8 cellular contexts compared by ENCODE assay signal in the genomic region with DNA sequence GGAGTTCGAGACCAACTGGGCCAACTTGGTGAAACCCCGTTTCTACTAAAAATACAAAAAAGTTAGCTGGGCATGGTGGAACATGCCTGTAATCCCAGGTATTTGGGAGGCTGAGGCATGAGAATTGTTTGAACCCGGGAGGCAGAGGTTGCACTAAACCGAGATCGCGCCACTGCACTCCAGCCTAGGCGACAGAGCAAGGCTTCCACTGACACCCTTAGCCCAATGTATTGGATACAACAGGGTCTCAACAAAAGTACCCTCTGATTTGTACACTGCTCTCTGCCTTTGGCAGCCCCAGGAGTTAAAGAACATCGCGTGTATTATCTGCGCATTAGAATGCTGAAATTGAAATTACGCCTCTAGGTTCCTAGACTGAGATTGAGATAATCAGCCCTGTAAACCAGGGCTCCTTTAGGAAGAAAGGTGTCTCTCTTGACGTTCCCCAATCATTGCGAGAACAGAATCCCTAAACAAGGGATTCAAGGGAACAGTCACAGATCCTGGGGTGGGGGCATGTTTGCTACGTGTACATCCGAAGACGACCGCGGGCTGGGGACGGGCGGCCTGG. TPM values are rescaled to one million over a fixed set of nuclear protein-coding genes. Genes with fewer than 3 reads are reported as not detected.
DNase-seq lines count a peak whose midpoint lies in the region; ATAC-seq, FAIRE-seq and TF ChIP-seq lines count a peak whose summit lies in the region.

No MANE protein-coding gene starts in this region.

- CTCF ChIA-PET in PC-3 (lab: Charles Lee): no interaction called here

- peak overlapping the region; percentile 90 for H3K4me3 ChIP-seq in left ventricle myocardium inferior
- H3K4me3 ChIP-seq in PC-3 (ENCODE audit: low read length): peak overlapping the region; percentile 72
- peak overlapping the region; percentile 71 for H3K4me3 ChIP-seq in epithelial cell of esophagus (ENCODE audit: low read length)
- H3K4me3 ChIP-seq in ovary: peak overlapping the region; percentile 72

- no peak for TF ChIP-seq POLR2A in ovary (IDR thresholded peaks at IDR 0.05)

- peak overlapping the region; percentile 93 for H3K4me2 ChIP-seq in PC-3 (ENCODE audit: low read length)

- ATAC-seq in Right ventricle myocardium superior (ENCODE audit: poor library complexity) (no peak), PC-3 (no peak)

- H4K20me1 ChIP-seq in PC-3 (ENCODE audit: low read length): peaks cover 22% of the 10 kb centered on the region

- 9 to 14% (median 13%) methylated on average over 20 of the region's 20 CpGs for WGBS in ovary, 3 donors

- peak overlapping the region; percentile 87 for H2AFZ ChIP-seq in PC-3 (ENCODE audit: low read length)

- DNase-seq in left ventricle myocardium inferior (no peak), Right ventricle myocardium superior (no peak), PC-3 (no peak), epithelial cell of esophagus (ENCODE audit: low read depth) (no peak), ovary (peak in 2 of 5 donors; percentile 30 to 33), COR-L47 (lab: John Stamatoyannopoulos, UW) (no peak), DMS 273 (lab: John Stamatoyannopoulos, UW; ENCODE audit: unreplicated experiment) (no peak), urothelium cell line (ENCODE audit: low spot score) (no peak)

- H3K9me2 ChIP-seq in PC-3 (replicated peaks; ENCODE audit: low read length): no peaks in the 10 kb centered on the region

- H3K9ac ChIP-seq in PC-3 (ENCODE audit: low read length): peak overlapping the region; percentile 86

- peaks cover 36% of the 10 kb centered on the region for H3K79me2 ChIP-seq in PC-3 (ENCODE audit: low read length)

- POLR2A ChIA-PET in PC-3 (lab: Charles Lee; ENCODE audit: unreplicated experiment): no interaction called here

- H3K36me3 ChIP-seq in left ventricle myocardium inferior (no peaks in the 10 kb centered on the region), PC-3 (ENCODE audit: low read depth, low read length) (peaks cover 8% of the 10 kb centered on the region), ovary (no peaks in the 10 kb centered on the region)

- H3K27me3 ChIP-seq in left ventricle myocardium inferior (ENCODE audit: low read depth): no peaks in the 10 kb centered on the region
- no peaks in the 10 kb centered on the region for H3K27me3 ChIP-seq in PC-3 (ENCODE audit: low read length)
- H3K27me3 ChIP-seq in ovary: no peaks in the 10 kb centered on the region

- no peaks in the 10 kb centered on the region for H3F3A ChIP-seq in PC-3 (ENCODE audit: low read length, unreplicated experiment)

- BruUV-seq in PC-3 (replicated peaks; lab: Mats Ljungman, UMichigan): TSS peak; percentile 59

- H3K27ac ChIP-seq in left ventricle myocardium inferior (replicated peaks): peak overlapping the region; percentile 95
- H3K27ac ChIP-seq in PC-3 (ENCODE audit: low read length): peak overlapping the region; percentile 67
- H3K27ac ChIP-seq in ovary: peak overlapping the region; percentile 92 to 96

- no peak for TF ChIP-seq CTCF in left ventricle myocardium inferior (IDR thresholded peaks at IDR 0.05; ENCODE audit: borderline replicate concordance)
- TF ChIP-seq CTCF in PC-3 (conservative IDR thresholded peaks at IDR 0.05; ENCODE audit: low read depth, low read length): no peak
- no peak for TF ChIP-seq CTCF in epithelial cell of esophagus (IDR thresholded peaks at IDR 0.05; ENCODE audit: insufficient read depth, low read depth, low read length, missing control alignments)
- TF ChIP-seq CTCF in ovary (IDR thresholded peaks at IDR 0.05): no peak

- H3K9me3 ChIP-seq in left ventricle myocardium inferior (replicated peaks): no peaks in the 10 kb centered on the region
- H3K9me3 ChIP-seq in PC-3 (ENCODE audit: low read length): no peaks in the 10 kb centered on the region
- H3K9me3 ChIP-seq in ovary: no peaks in the 10 kb centered on the region

- no peak for FAIRE-seq in urothelium cell line (lab: Jason Lieb, UNC)

- intact Hi-C loops in left ventricle myocardium inferior (cut with micrococcal nuclease): no loop called here
- intact Hi-C loops in Right ventricle myocardium superior (cut with DNase I): loop anchor here (10.0 kb wide), 1 partner anchor 121 kb away; no protein-coding TSS in a partner anchor
- intact Hi-C loops in PC-3 (cut with micrococcal nuclease): loop anchor here (5.0 kb wide), 1 partner anchor 47 kb away; no protein-coding TSS in a partner anchor
- intact Hi-C loops in ovary (cut with DNase I): loop anchor here in 1 of 4 donors (5.0 to 10.0 kb wide), 2 partner anchors 543 to 599 kb away; partner anchors contain the start of genes RAP2A and STK24

- TF ChIP-seq EP300 in ovary (IDR thresholded peaks at IDR 0.05): no peak

- H3K4me1 ChIP-seq in left ventricle myocardium inferior (peaks cover 35% of the 10 kb centered on the region), PC-3 (ENCODE audit: insufficient read depth, low read length) (peaks cover 23% of the 10 kb centered on the region), ovary (ENCODE audit: insufficient read depth) (no peaks in the 10 kb centered on the region)

RNA-seq across cellular contexts. Expression of gene IPO5, which starts 21.9 kb away (rescaled TPM):
- total RNA-seq in left ventricle myocardium inferior: 113 TPM
- 86.5 TPM for total RNA-seq in Right ventricle myocardium superior
- 155 and 181 TPM in 2 replicates for total RNA-seq in PC-3 (2014; rRNA removed)
- total RNA-seq in ovary: 100 to 1,000 TPM in 6 of 7 donors, 10 to 100 TPM in 1; 91.0 to 200 (median 141) TPM
- polyA plus RNA-seq in ovary: 100 to 1,000 TPM in 1 of 2 donors, 10 to 100 TPM in 1; 53.9 to 113 TPM
